Comparison of ENCODE assay signal across 12 cellular contexts in genomic region chr7:111199643-111200042, GRCh38.
"Had no signal": no experiment of that assay in that cellular context is flagged by ENCODE, and none has a peak within 500 bp of the region (broad histone marks: within the 10 kb centered on the region; RNA-seq: fewer than 3 reads in every experiment).

No MANE protein-coding gene starts in this region.

- H3K9me3 ChIP-seq: mucosa of descending colon, thyroid gland had no signal

- H3K9me3 Mint-ChIP-seq: dendritic cell treated with granulocyte-macrophage colony-stimulating factor and Interleukin-4, amounts not matched to agents 40 ng/mL and 50 ng/mL, for 4 days; nephron had no signal

- DNase-seq: activated CD4-positive, alpha-beta T cell treated with anti-CD3 and anti-CD28 coated beads, Interleukin-2, amount 10 ng/mL, durations not matched to agents 7 days and 5 days; activated CD4-positive, CD25-positive, alpha-beta regulatory T cell; amniotic stem cell; brain microvascular endothelial cell; effector memory CD8-positive, alpha-beta T cell; mucosa of descending colon; T-helper 17 cell; thyroid gland had no signal

- H3K27ac Mint-ChIP-seq: activated CD4-positive, alpha-beta T cell treated with anti-CD3 and anti-CD28 coated beads, Interleukin-2, amount 10 ng/mL, durations not matched to agents 7 days and 5 days; activated naive CD4-positive, alpha-beta T cell treated with anti-CD3 and anti-CD28 coated beads, Interleukin-2, amount 50 U/mL, for 24 hours; dendritic cell treated with granulocyte-macrophage colony-stimulating factor and Interleukin-4, amounts not matched to agents 40 ng/mL and 50 ng/mL, for 4 days; effector memory CD8-positive, alpha-beta T cell; nephron; T-helper 17 cell had no signal

- H3K4me3 Mint-ChIP-seq: activated CD4-positive, alpha-beta T cell treated with anti-CD3 and anti-CD28 coated beads, Interleukin-2, amount 10 ng/mL, durations not matched to agents 7 days and 5 days; activated naive CD4-positive, alpha-beta T cell treated with anti-CD3 and anti-CD28 coated beads, Interleukin-2, amount 50 U/mL, for 24 hours; dendritic cell treated with granulocyte-macrophage colony-stimulating factor and Interleukin-4, amounts not matched to agents 40 ng/mL and 50 ng/mL, for 4 days; effector memory CD8-positive, alpha-beta T cell; nephron; T-helper 17 cell had no signal

- H3K36me3 ChIP-seq: brain microvascular endothelial cell, thyroid gland had no signal

- H3K27me3 ChIP-seq: brain microvascular endothelial cell, thyroid gland had no signal

- H3K4me1 Mint-ChIP-seq: activated CD4-positive, alpha-beta T cell treated with anti-CD3 and anti-CD28 coated beads, Interleukin-2, amount 10 ng/mL, durations not matched to agents 7 days and 5 days; activated naive CD4-positive, alpha-beta T cell treated with anti-CD3 and anti-CD28 coated beads, Interleukin-2, amount 50 U/mL, for 24 hours; nephron had no signal

- FAIRE-seq: urothelium cell line had no signal

- H3K27me3 Mint-ChIP-seq: activated CD4-positive, alpha-beta T cell treated with anti-CD3 and anti-CD28 coated beads, Interleukin-2, amount 10 ng/mL, durations not matched to agents 7 days and 5 days; activated naive CD4-positive, alpha-beta T cell treated with anti-CD3 and anti-CD28 coated beads, Interleukin-2, amount 50 U/mL, for 24 hours; dendritic cell treated with granulocyte-macrophage colony-stimulating factor and Interleukin-4, amounts not matched to agents 40 ng/mL and 50 ng/mL, for 4 days; effector memory CD8-positive, alpha-beta T cell; T-helper 17 cell had no signal

- H3K27ac ChIP-seq: brain microvascular endothelial cell, thyroid gland had no signal

- H3K4me3 ChIP-seq: mucosa of descending colon, thyroid gland had no signal
